Comparison of ENCODE assay signal across 8 cellular contexts in genomic region chr19:54115071-54116063, GRCh38. TPM values are rescaled to one million over a fixed set of nuclear protein-coding genes. Genes with fewer than 3 reads are reported as not detected.
DNase-seq lines count a peak whose midpoint lies in the region; ATAC-seq and TF ChIP-seq lines count a peak whose summit lies in the region.

Gene PRPF31, plus strand, starts transcription at chr19:54115754. Its CDS starts 2,525 bp downstream, at chr19:54118279.
Gene TFPT, minus strand, starts transcription at chr19:54115657. Its CDS starts 388 bp downstream, at chr19:54115269.

- peak within 1 kb of the TSS; percentile 76; the same call in 1 of the 2 replicates for H2AFZ ChIP-seq in KMS-11 (ENCODE audit: low read depth)

- under 1% methylated on average over 36 of the region's 60 CpGs for WGBS in esophagus muscularis mucosa

- TF ChIP-seq CTCF in KMS-11 (conservative IDR thresholded peaks at IDR 0.05; ENCODE audit: low read depth, low read length): no peak
- no peak for TF ChIP-seq CTCF in Peyer's patch (IDR thresholded peaks at IDR 0.05)
- no peak for TF ChIP-seq CTCF in esophagus muscularis mucosa (IDR thresholded peaks at IDR 0.05)

- peaks cover 10% of the 10 kb centered on the region for H3K4me1 ChIP-seq in KMS-11 (ENCODE audit: low read depth, poor library complexity, severe bottlenecking)
- peaks cover 0 to 31% (median 14%) of the 10 kb centered on the region in 4 donors for H3K4me1 ChIP-seq in Peyer's patch
- peaks cover 22 to 34% (median 32%) of the 10 kb centered on the region in 4 donors for H3K4me1 ChIP-seq in esophagus muscularis mucosa
- H3K4me1 ChIP-seq in muscle layer of duodenum (ENCODE audit: control insufficient read depth in 1 of 2, insufficient read depth in 2 of 2, low read length in 2 of 2): peaks cover 0 to 24% of the 10 kb centered on the region in 2 donors

- peak within 1 kb of the TSS; percentile 74 for H3K9ac ChIP-seq in KMS-11

- H3K27ac ChIP-seq in KMS-11: peak within 1 kb of the TSS; percentile 70
- peak within 1 kb of the TSS; percentile 76 to 91 (median 86) for H3K27ac ChIP-seq in Peyer's patch
- H3K27ac ChIP-seq in esophagus muscularis mucosa (replicated peaks in 1 of 4): peak within 1 kb of the TSS; percentile 82 to 92 (median 88)
- peak within 1 kb of the TSS; percentile 99 for H3K27ac ChIP-seq in muscle layer of duodenum (ENCODE audit: low read length)

- intact Hi-C loops in esophagus muscularis mucosa (cut with DNase I): no loop called here

- H3K9me3 ChIP-seq in Peyer's patch: no peaks in the 10 kb centered on the region
- no peaks in the 10 kb centered on the region for H3K9me3 ChIP-seq in esophagus muscularis mucosa
- H3K9me3 ChIP-seq in muscle layer of duodenum (ENCODE audit: control insufficient read depth in 1 of 2, low read length in 2 of 2): no peaks in the 10 kb centered on the region

- H3K79me2 ChIP-seq in KMS-11 (ENCODE audit: insufficient read depth, low read depth): peaks cover 21% of the 10 kb centered on the region

- H3K4me2 ChIP-seq in KMS-11: peak within 1 kb of the TSS; percentile 92

- H3K27me3 ChIP-seq in KMS-11 (ENCODE audit: insufficient read depth, low read depth) (no peaks in the 10 kb centered on the region), Peyer's patch (no peaks in the 10 kb centered on the region), esophagus muscularis mucosa (no peaks in the 10 kb centered on the region), muscle layer of duodenum (ENCODE audit: low read depth, low read length) (no peaks in the 10 kb centered on the region)

- H3K36me3 ChIP-seq in KMS-11 (ENCODE audit: insufficient read depth) (no peaks in the 10 kb centered on the region), Peyer's patch (peaks cover 0 to 37% (median 0%) of the 10 kb centered on the region in 3 donors), esophagus muscularis mucosa (peaks cover 6 to 45% (median 36%) of the 10 kb centered on the region in 4 donors), muscle layer of duodenum (ENCODE audit: control insufficient read depth in 1 of 2, insufficient read depth in 2 of 2, low read length in 2 of 2) (peaks cover 21 to 29% of the 10 kb centered on the region in 2 donors)

- DNase-seq in DMS53 treated with DMSO at 0.1 percent for 48 hours (lab: John Stamatoyannopoulos, UW; ENCODE audit: unreplicated experiment) (peak; percentile 94), Peyer's patch (peak; percentile 95 to 99 (median 99)), esophagus muscularis mucosa (ENCODE audit: extremely low spot score) (peak; percentile 99)
- peak; percentile 96 to 98 for DNase-seq in activated T-cell treated with anti-CD3 and anti-CD28 coated beads, Interleukin-2, amount 50 U/mL, for 48 hours
- peak; percentile 92 to 97 for DNase-seq in stimulated activated CD8-positive, alpha-beta memory T cell treated with anti-CD3 and anti-CD28 coated beads, Interleukin-7, amount 100 ng/mL, for 4 hours (ENCODE audit: low read depth in 2 of 2)

- H3K4me3 ChIP-seq in KMS-11 (IDR thresholded peaks at IDR 0.05; ENCODE audit: insufficient read depth, low read depth, low read length) (peak within 1 kb of the TSS; percentile 55), Peyer's patch (peak within 1 kb of the TSS; percentile 64 to 81 (median 72)), esophagus muscularis mucosa (peak within 1 kb of the TSS; percentile 75 to 79 (median 77)), muscle layer of duodenum (ENCODE audit: low read depth in 1 of 2, low read length in 2 of 2) (peak within 1 kb of the TSS; percentile 84 to 94)

- peak; percentile 75 for ATAC-seq in GM21737 (IDR thresholded peaks at IDR 0.05; ENCODE audit: unreplicated experiment)

- TF ChIP-seq EP300 in esophagus muscularis mucosa (IDR thresholded peaks at IDR 0.05): no peak

- TF ChIP-seq POLR2A in Peyer's patch (IDR thresholded peaks at IDR 0.05) (peak; percentile 50 to 55), esophagus muscularis mucosa (IDR thresholded peaks at IDR 0.05; ENCODE audit: low read depth) (peak; percentile 69)

- H4K20me1 ChIP-seq in KMS-11 (ENCODE audit: insufficient read depth): no peaks in the 10 kb centered on the region

RNA-seq across cellular contexts. Expression of gene PRPF31, which starts in this region (rescaled TPM):
- total RNA-seq in Peyer's patch: 10 to 100 TPM; 23.3 to 75.1 (median 41.4) TPM
- 10 to 100 TPM; 44.9 to 64.3 (median 56.0) TPM for total RNA-seq in esophagus muscularis mucosa

RNA-seq across cellular contexts. Expression of gene TFPT, which starts in this region (rescaled TPM):
- total RNA-seq in Peyer's patch: 10 to 100 TPM in 2 of 4 donors, 1 to 10 TPM in 2; 9.3 to 15.7 (median 10.6) TPM
- 10 to 100 TPM; 10.8 to 26.6 (median 19.8) TPM for total RNA-seq in esophagus muscularis mucosa

Comparison
In these comparisons a context has a peak if more than half of its experiments do, and no peak if none do; other contexts are left out.
1. Peak in every context shown above with its lines: DNase-seq, ATAC-seq, H3K4me3 ChIP-seq and H3K27ac ChIP-seq.